Comparison of ENCODE assay signal across 23 cellular contexts in genomic region chr2:120278901-120279300, GRCh38. TPM values are rescaled to one million over a fixed set of nuclear protein-coding genes. Genes with fewer than 3 reads are reported as not detected.
DNase-seq lines count a peak whose midpoint lies in the region; FAIRE-seq and TF ChIP-seq lines count a peak whose summit lies in the region.
"Had no signal": no experiment of that assay in that cellular context is flagged by ENCODE, and none has a peak within 500 bp of the region (broad histone marks: within the 10 kb centered on the region; RNA-seq: fewer than 3 reads in every experiment).

No MANE protein-coding gene starts in this region.

- FAIRE-seq in HTR-8/SVneo (lab: Jason Lieb, UNC): no peak
- FAIRE-seq: D721Med, GM19239, HepG2, K562 had no signal

- H3K9me3 ChIP-seq in neuronal stem cell (replicated peaks in 1 of 2; ENCODE audit: control insufficient read depth in 2 of 2, insufficient read depth in 1 of 2, low read depth in 1 of 2, low read length in 2 of 2): peaks cover 11 to 13% of the 10 kb centered on the region in 2 donors
- H3K9me3 ChIP-seq: BE2C, MG63, Peyer's patch had no signal

- peaks cover 0 to 19% of the 10 kb centered on the region in 2 donors for H3K4me1 ChIP-seq in neuronal stem cell (ENCODE audit: control insufficient read depth in 2 of 2, insufficient read depth in 1 of 2, low read depth in 1 of 2, low read length in 2 of 2)
- H3K4me1 ChIP-seq: BE2C, Peyer's patch, SJCRH30 had no signal

- H3K4me2 ChIP-seq in neuronal stem cell (ENCODE audit: insufficient read depth, low read length, poor library complexity, severe bottlenecking): no peak overlapping the region

- H3K27me3 ChIP-seq in neuronal stem cell (ENCODE audit: control insufficient read depth in 3 of 3, insufficient read depth in 3 of 3, low read depth in 1 of 3, low read length in 3 of 3): no peaks in the 10 kb centered on the region
- H3K27me3 ChIP-seq: BE2C, MG63, Peyer's patch, SJCRH30 had no signal

- H3K4me1 Mint-ChIP-seq in activated T-helper 1 cell treated with anti-CD3 and anti-CD28 coated beads, Interleukin-12 subunit alpha, Interleukin-12 subunit beta, Interleukin-2, Interleukin-4 antibody, amounts not matched to agents 30 ng/mL and 10 ng/mL and 1 ng/mL, durations not matched to agents 14 hours and 24 hours and 36 hours (ENCODE audit: low read depth): peaks cover 28% of the 10 kb centered on the region
- peaks cover 19% of the 10 kb centered on the region for H3K4me1 Mint-ChIP-seq in endothelial cell (ENCODE audit: unreplicated experiment)

- H2BK5ac ChIP-seq in neuronal stem cell (ENCODE audit: low read length): no peak overlapping the region

- H4K8ac ChIP-seq in neuronal stem cell (ENCODE audit: low read depth, low read length): no peak overlapping the region

- no peak overlapping the region for H4K91ac ChIP-seq in neuronal stem cell (ENCODE audit: low read depth, low read length, poor library complexity)

- H3K4ac ChIP-seq in neuronal stem cell (ENCODE audit: low read length): no peak overlapping the region

- intact Hi-C loops in activated T-helper 1 cell treated with anti-CD3 and anti-CD28 coated beads, Interleukin-12 subunit alpha, Interleukin-12 subunit beta, Interleukin-2, Interleukin-4 antibody, amounts not matched to agents 30 ng/mL and 10 ng/mL and 1 ng/mL, durations not matched to agents 14 hours and 24 hours and 36 hours (cut with micrococcal nuclease): no loop called here

- H3K4me3 Mint-ChIP-seq in activated T-helper 1 cell treated with anti-CD3 and anti-CD28 coated beads, Interleukin-12 subunit alpha, Interleukin-12 subunit beta, Interleukin-2, Interleukin-4 antibody, amounts not matched to agents 30 ng/mL and 10 ng/mL and 1 ng/mL, durations not matched to agents 14 hours and 24 hours and 36 hours: no peak overlapping the region
- peak overlapping the region; percentile 72 for H3K4me3 Mint-ChIP-seq in endothelial cell (ENCODE audit: unreplicated experiment)

- DNase-seq in activated T-helper 1 cell treated with anti-CD3 and anti-CD28 coated beads, Interleukin-12 subunit alpha, Interleukin-12 subunit beta, Interleukin-2, Interleukin-4 antibody, amounts not matched to agents 30 ng/mL and 10 ng/mL and 1 ng/mL, durations not matched to agents 14 hours and 24 hours and 36 hours (ENCODE audit: low spot score): no peak
- DNase-seq in endothelial cell (ENCODE audit: low spot score): no peak
- DNase-seq in neuronal stem cell (ENCODE audit: low spot score): peak; percentile 43
- DNase-seq in superior temporal gyrus (ENCODE audit: extremely low spot score): peak; percentile 38
- DNase-seq in NCI-H2081 treated with DMSO at 0.1 percent for 48 hours (lab: John Stamatoyannopoulos, UW): no peak
- no peak for DNase-seq in HTR-8/SVneo (ENCODE audit: insufficient read length, low spot score)
- no peak for DNase-seq in T-helper 9 cell
- DNase-seq: BE2C, DMS53, GDM1, GOT3, MG63, NCI-H1417 treated with DMSO at 0.1 percent for 48 hours, NCI-H187, NCI-H345, NCI-H524 treated with DMSO at 0.1 percent for 48 hours, NCI-H82, Peyer's patch, SJCRH30 had no signal

- peaks cover 47% of the 10 kb centered on the region for H3K36me3 Mint-ChIP-seq in activated T-helper 1 cell treated with anti-CD3 and anti-CD28 coated beads, Interleukin-12 subunit alpha, Interleukin-12 subunit beta, Interleukin-2, Interleukin-4 antibody, amounts not matched to agents 30 ng/mL and 10 ng/mL and 1 ng/mL, durations not matched to agents 14 hours and 24 hours and 36 hours (ENCODE audit: low read depth)
- H3K36me3 Mint-ChIP-seq in endothelial cell (ENCODE audit: low read depth, unreplicated experiment): peaks cover 51% of the 10 kb centered on the region

- H3K23ac ChIP-seq in neuronal stem cell (ENCODE audit: low read depth, low read length, poor library complexity): no peak overlapping the region

- no peak overlapping the region for H2BK120ac ChIP-seq in neuronal stem cell (ENCODE audit: low read depth, low read length)

- no CpG with 5 or more reads among the region's 10 CpGs for WGBS in neuronal stem cell (ENCODE audit: extremely low coverage in 2 of 2, insufficient read length in 2 of 2, insufficient replicate concordance in 1 of 2), 2 donors

- H3K27ac ChIP-seq in neuronal stem cell (replicated peaks; ENCODE audit: low read length): peak overlapping the region; percentile 69
- H3K27ac ChIP-seq: Peyer's patch, SJCRH30 had no signal

- no peak overlapping the region for H2BK15ac ChIP-seq in neuronal stem cell (ENCODE audit: low read length)

- H3K4me3 ChIP-seq in neuronal stem cell (ENCODE audit: low read length in 2 of 2): no peak overlapping the region
- H3K4me3 ChIP-seq: K562, MG63, Peyer's patch, SJCRH30 had no signal

- no peak for TF ChIP-seq CTCF in endothelial cell (IDR thresholded peaks at IDR 0.05; ENCODE audit: unreplicated experiment)

- H2BK12ac ChIP-seq in neuronal stem cell (ENCODE audit: low read length): no peak overlapping the region

- H2AFZ ChIP-seq in neuronal stem cell (ENCODE audit: low read length): no peak overlapping the region

- H3K27ac Mint-ChIP-seq in activated T-helper 1 cell treated with anti-CD3 and anti-CD28 coated beads, Interleukin-12 subunit alpha, Interleukin-12 subunit beta, Interleukin-2, Interleukin-4 antibody, amounts not matched to agents 30 ng/mL and 10 ng/mL and 1 ng/mL, durations not matched to agents 14 hours and 24 hours and 36 hours: peak overlapping the region; percentile 2
- H3K27ac Mint-ChIP-seq in endothelial cell (ENCODE audit: unreplicated experiment): no peak overlapping the region

- H3K36me3 ChIP-seq in neuronal stem cell (replicated peaks in 1 of 2; ENCODE audit: control insufficient read depth in 2 of 2, insufficient read depth in 2 of 2, low read length in 2 of 2): peaks cover 8 to 10% of the 10 kb centered on the region in 2 donors
- H3K36me3 ChIP-seq: BE2C had no signal

- no peak overlapping the region for H3K9ac ChIP-seq in neuronal stem cell (ENCODE audit: low read depth, low read length, poor library complexity)

- peaks cover 3% of the 10 kb centered on the region for H3K79me1 ChIP-seq in neuronal stem cell (ENCODE audit: low read depth, low read length)

- peaks cover 5% of the 10 kb centered on the region for H3K9me3 Mint-ChIP-seq in activated T-helper 1 cell treated with anti-CD3 and anti-CD28 coated beads, Interleukin-12 subunit alpha, Interleukin-12 subunit beta, Interleukin-2, Interleukin-4 antibody, amounts not matched to agents 30 ng/mL and 10 ng/mL and 1 ng/mL, durations not matched to agents 14 hours and 24 hours and 36 hours
- no peaks in the 10 kb centered on the region for H3K9me3 Mint-ChIP-seq in endothelial cell (ENCODE audit: unreplicated experiment)

- no peak overlapping the region for H3K14ac ChIP-seq in neuronal stem cell (ENCODE audit: low read length)

- H3K18ac ChIP-seq in neuronal stem cell (ENCODE audit: low read length): peak overlapping the region; percentile 93

- H2AK5ac ChIP-seq in neuronal stem cell (ENCODE audit: low read depth, low read length): peak overlapping the region; percentile 42

- no peaks in the 10 kb centered on the region for H3K27me3 Mint-ChIP-seq in activated T-helper 1 cell treated with anti-CD3 and anti-CD28 coated beads, Interleukin-12 subunit alpha, Interleukin-12 subunit beta, Interleukin-2, Interleukin-4 antibody, amounts not matched to agents 30 ng/mL and 10 ng/mL and 1 ng/mL, durations not matched to agents 14 hours and 24 hours and 36 hours (ENCODE audit: insufficient read depth)
- peaks cover 7% of the 10 kb centered on the region for H3K27me3 Mint-ChIP-seq in endothelial cell (ENCODE audit: unreplicated experiment)

RNA-seq across cellular contexts. Expression of gene RALB, which starts 26.2 kb away (rescaled TPM):
- total RNA-seq in activated T-helper 1 cell treated with anti-CD3 and anti-CD28 coated beads, Interleukin-12 subunit alpha, Interleukin-12 subunit beta, Interleukin-2, Interleukin-4 antibody, amounts not matched to agents 30 ng/mL and 10 ng/mL and 1 ng/mL, durations not matched to agents 14 hours and 24 hours and 36 hours: 79.7 and 84.2 TPM in 2 replicates
- total RNA-seq in endothelial cell (ENCODE audit: unreplicated experiment): 367 TPM
- polyA plus RNA-seq in neuronal stem cell (2013, experiment 1 of 2): 43.4 TPM
- polyA plus RNA-seq in neuronal stem cell (2013, experiment 2 of 2): 44.2 TPM

RNA-seq across cellular contexts. Expression of gene TMEM185B, which starts 55.7 kb away (rescaled TPM):
- total RNA-seq in activated T-helper 1 cell treated with anti-CD3 and anti-CD28 coated beads, Interleukin-12 subunit alpha, Interleukin-12 subunit beta, Interleukin-2, Interleukin-4 antibody, amounts not matched to agents 30 ng/mL and 10 ng/mL and 1 ng/mL, durations not matched to agents 14 hours and 24 hours and 36 hours: 47.9 and 48.6 TPM in 2 replicates
- 38.4 TPM for total RNA-seq in endothelial cell (ENCODE audit: unreplicated experiment)
- 14.5 TPM for polyA plus RNA-seq in neuronal stem cell (2013, experiment 1 of 2)
- 14.5 TPM for polyA plus RNA-seq in neuronal stem cell (2013, experiment 2 of 2)

Comparison
In these comparisons a context has a peak if more than half of its experiments do, and no peak if none do; other contexts are left out.
1. DNase-seq: peak in neuronal stem cell (single experiment) and superior temporal gyrus (single experiment); none in activated T-helper 1 cell treated with anti-CD3 and anti-CD28 coated beads, Interleukin-12 subunit alpha, Interleukin-12 subunit beta, Interleukin-2, Interleukin-4 antibody, amounts not matched to agents 30 ng/mL and 10 ng/mL and 1 ng/mL, durations not matched to agents 14 hours and 24 hours and 36 hours (single experiment), endothelial cell (single experiment), NCI-H2081 treated with DMSO at 0.1 percent for 48 hours (single experiment), HTR-8/SVneo (single experiment) and T-helper 9 cell (single experiment).